In the genomic region with DNA sequence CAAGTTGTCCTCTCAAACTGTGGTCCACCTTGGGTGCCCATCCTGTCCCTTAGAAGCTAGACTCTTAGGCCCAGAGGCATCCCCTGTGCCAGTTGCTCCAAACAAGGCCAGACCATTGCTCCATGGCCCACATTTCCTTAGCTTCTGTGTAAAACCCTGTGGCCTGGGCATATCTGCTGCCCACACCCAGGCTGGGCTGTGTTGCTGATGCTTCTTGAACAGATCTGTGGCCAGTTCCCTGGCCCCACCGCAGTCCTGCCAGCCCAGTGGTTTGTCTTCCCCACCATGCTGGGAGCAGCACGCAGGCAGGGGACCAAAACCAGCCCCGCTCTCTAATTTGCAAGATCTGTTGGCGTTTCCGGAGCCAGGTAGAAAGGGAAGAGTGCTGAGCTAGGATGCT, we compare ENCODE assay signal across 15 cellular contexts.
"Had no signal": no experiment of that assay in that cellular context is flagged by ENCODE, and none has a peak within 500 bp of the region (broad histone marks: within the 10 kb centered on the region; RNA-seq: fewer than 3 reads in every experiment).

No MANE protein-coding gene starts in this region.

- ATAC-seq: activated CD8-positive, alpha-beta memory T cell treated with anti-CD3 and anti-CD28 coated beads, Interleukin-2, amount 10 ng/mL, durations not matched to agents 7 days and 5 days; esophagus mucosa; natural killer cell; stimulated activated naive B cell treated with anti-CD40 and anti-IgM and Interleukin-4, amounts not matched to agents 10 μg/mL and 1 μg/mL and 100 μg/mL, for 72 hours had no signal

- H3K4me3 ChIP-seq: adrenal gland, skin epidermis, thyroid gland had no signal

- H3K9me3 ChIP-seq: adrenal gland, thyroid gland had no signal

- DNase-seq: activated CD4-positive, alpha-beta memory T cell treated with anti-CD3 and anti-CD28 coated beads for 36 hours; activated CD4-positive, alpha-beta T cell treated with anti-CD3 and anti-CD28 coated beads for 1 hour; activated CD8-positive, alpha-beta memory T cell treated with anti-CD3 and anti-CD28 coated beads, Interleukin-2, amount 10 ng/mL, durations not matched to agents 7 days and 5 days; activated T-cell treated with anti-CD3 and anti-CD28 coated beads, Interleukin-2, amount 50 U/mL, for 24 hours; adrenal gland; mammary epithelial cell; natural killer cell; nucleus accumbens; stimulated activated CD4-positive, alpha-beta T cell treated with anti-CD3 and anti-CD28 coated beads, Interleukin-15, amount 100 ng/mL, for 24 hours; stimulated activated CD4-positive, alpha-beta T cell treated with anti-CD3 and anti-CD28 coated beads, Interleukin-4, amount 100 ng/mL, for 1 hour; stimulated activated naive B cell treated with anti-CD40 and anti-IgM and Interleukin-4, amounts not matched to agents 10 μg/mL and 1 μg/mL and 100 μg/mL, for 72 hours; T-helper 9 cell; thyroid gland had no signal

- H3K4me1 ChIP-seq: adrenal gland had no signal

- H3K27ac ChIP-seq: adrenal gland, thyroid gland had no signal

- H3K27me3 ChIP-seq: adrenal gland, thyroid gland had no signal

- H3K36me3 ChIP-seq: adrenal gland, thyroid gland had no signal
